Comparison of ENCODE assay signal across 8 cellular contexts in genomic region chr18:9017170-9017899, GRCh38.
DNase-seq lines count a peak whose midpoint lies in the region; ATAC-seq and TF ChIP-seq lines count a peak whose summit lies in the region.

No MANE protein-coding gene starts in this region.

- no peak for TF ChIP-seq POLR2A in transverse colon (IDR thresholded peaks at IDR 0.05)

- no peak for TF ChIP-seq CTCF in transverse colon (IDR thresholded peaks at IDR 0.05)

- peak overlapping the region; percentile 69 to 79 (median 74) for H3K27ac ChIP-seq in transverse colon

- H3K9me3 ChIP-seq in transverse colon: no peaks in the 10 kb centered on the region

- peaks cover 0 to 14% (median 7%) of the 10 kb centered on the region in 4 donors for H3K4me1 ChIP-seq in transverse colon

- H3K27me3 ChIP-seq in transverse colon: no peaks in the 10 kb centered on the region

- peak; percentile 92 for ATAC-seq in GM18867 (IDR thresholded peaks at IDR 0.05; ENCODE audit: unreplicated experiment)
- peak; percentile 86 for ATAC-seq in HG02981 (IDR thresholded peaks at IDR 0.05; ENCODE audit: unreplicated experiment)

- in situ Hi-C loops in transverse colon (cut with MboI; ENCODE audit: low pct_ligation_motif_present in 1 of 4, low pct_unique_long_range_greater_than_20kb in 1 of 4, low sequenced_read_pairs in 3 of 4): no loop called here

- TF ChIP-seq EP300 in transverse colon (IDR thresholded peaks at IDR 0.05; ENCODE audit: low read depth): no peak

- H3K36me3 ChIP-seq in transverse colon: no peaks in the 10 kb centered on the region

- DNase-seq in RPMI7951 (ENCODE audit: low read depth) (peak; percentile 97), activated gamma-delta T cell treated with Interleukin-2 at 50 U/mL for 16 hours (peak; percentile 47), germinal center (ENCODE audit: low spot score) (peak; percentile 47), posterior cingulate gyrus (peak; percentile 26 to 95 (median 67)), transverse colon (peak; percentile 68), NCI-H1694 treated with DMSO at 0.1 percent for 48 hours (lab: John Stamatoyannopoulos, UW) (no peak)

- peak overlapping the region in 1 of 4 donors; percentile 35 for H3K4me3 ChIP-seq in transverse colon

- intact Hi-C loops in posterior cingulate gyrus (cut with DNase I): no loop called here
- intact Hi-C loops in transverse colon (cut with DNase I; ENCODE audit: low total_unique reads): no loop called here

- WGBS in transverse colon (ENCODE audit: low coverage in 1 of 2), 2 donors: 33% methylated on average over 34 of the region's 34 CpGs; no CpG with 5 or more reads in 1 of the 2 donors
